In the genomic region with DNA sequence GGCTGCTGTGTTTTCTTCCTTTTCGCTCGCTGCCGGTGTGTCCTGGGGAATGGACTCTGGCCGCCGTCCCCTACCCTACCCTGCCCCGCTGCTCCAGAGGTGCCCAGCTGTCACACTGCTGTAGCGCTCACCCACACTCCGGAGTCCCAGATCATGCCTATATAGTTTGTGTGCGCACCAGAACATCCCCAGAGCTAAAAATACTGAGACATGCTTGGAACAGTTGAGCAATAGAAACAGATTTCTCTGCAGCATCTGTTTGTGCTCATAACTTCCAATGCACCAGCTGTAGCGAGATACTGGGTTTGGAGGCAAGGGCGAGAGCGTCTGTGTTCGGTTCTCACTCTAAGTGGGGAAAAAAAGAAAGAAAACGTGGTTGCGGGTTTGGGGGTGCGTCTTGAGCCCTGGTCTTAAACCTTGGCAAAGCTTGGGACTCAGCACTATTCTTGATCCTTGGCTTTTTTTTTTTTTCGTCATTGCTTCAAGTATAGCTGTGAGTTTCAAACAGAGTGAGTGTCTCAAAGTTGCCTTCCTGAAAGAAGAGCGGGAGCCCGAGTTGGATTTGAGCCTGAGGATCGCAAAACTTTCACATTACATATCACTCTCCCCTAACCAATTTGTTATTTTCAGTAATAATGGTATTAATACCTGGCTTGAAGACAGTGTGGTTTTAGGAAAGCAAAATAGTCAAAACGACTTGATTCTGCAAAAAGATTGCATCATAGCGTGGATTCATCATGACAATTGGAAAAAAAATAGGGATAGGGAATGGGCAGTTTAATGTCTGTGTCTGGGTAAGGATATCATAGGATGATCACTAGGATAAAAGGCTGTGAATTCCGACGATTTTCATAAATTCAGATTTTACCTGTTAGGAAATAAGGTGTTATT, we compare ENCODE assay signal across 8 cellular contexts. TPM values are rescaled to one million over a fixed set of nuclear protein-coding genes. Genes with fewer than 3 reads are reported as not detected.
DNase-seq lines count a peak whose midpoint lies in the region; ATAC-seq and TF ChIP-seq lines count a peak whose summit lies in the region.

No MANE protein-coding gene starts in this region.

- H3K9me1 ChIP-seq in IMR-90 (ENCODE audit: insufficient read depth, low read length): no peaks in the 10 kb centered on the region

- TSS peak; percentile 77 for BruUV-seq in IMR-90 (replicated peaks; lab: Mats Ljungman, UMichigan)

- peaks cover under 1% of the 10 kb centered on the region; the same call in 1 of the 2 replicates for H3K9me3 ChIP-seq in IMR-90 (ENCODE audit: control insufficient read depth, insufficient read depth, low read length)
- H3K9me3 ChIP-seq in spleen: no peaks in the 10 kb centered on the region

- no peak overlapping the region for H2AK9ac ChIP-seq in IMR-90 (replicated peaks; ENCODE audit: low read depth, low read length, poor library complexity)

- no peaks in the 10 kb centered on the region for H3K4me1 ChIP-seq in IMR-90 (ENCODE audit: control insufficient read depth, insufficient read depth, low read length)
- peaks cover 0 to 68% (median 24%) of the 10 kb centered on the region in 6 donors for H3K4me1 ChIP-seq in spleen

- no peak overlapping the region for H3K56ac ChIP-seq in IMR-90 (ENCODE audit: extremely low read depth, insufficient read depth, low read length)

- no peak overlapping the region for H3K4ac ChIP-seq in IMR-90 (ENCODE audit: low read depth, low read length)

- H3K36me3 Mint-ChIP-seq in CD14-positive monocyte: peaks cover 6 to 11% of the 10 kb centered on the region in 2 donors

- in situ Hi-C loops in IMR-90 (cut with MboI; ENCODE audit: low sequenced_read_pairs): loop anchor here (10.0 kb wide), 1 partner anchor 385 kb away; no protein-coding TSS in a partner anchor

- no peak overlapping the region for H4K5ac ChIP-seq in IMR-90 (ENCODE audit: low read depth, low read length)

- POLR2A ChIA-PET in IMR-90 (lab: Charles Lee; ENCODE audit: unreplicated experiment): interaction anchor here (1.7 kb wide), 1 partner anchor 563 kb away, joined by 4 read pairs; no protein-coding TSS in a partner anchor

- TF ChIP-seq CTCF in CD14-positive monocyte (IDR thresholded peaks at IDR 0.05): no peak
- no peak for TF ChIP-seq CTCF in IMR-90 (conservative IDR thresholded peaks at IDR 0.05; ENCODE audit: low read depth, low read length)
- no peak for TF ChIP-seq CTCF in spleen (IDR thresholded peaks at IDR 0.05 in 8 of 11, conservative IDR thresholded peaks at IDR 0.05 in 3 of 11)

- no CpG with 5 or more reads among the region's 24 CpGs for WGBS in IMR-90 (ENCODE audit: extremely low coverage in 2 of 2, insufficient read length in 1 of 2), 2 experiments
- 9 to 13% (median 11%) methylated on average over 23 to 24 of the region's 24 CpGs for WGBS in spleen, 5 donors

- H3K27ac Mint-ChIP-seq in CD14-positive monocyte: peak overlapping the region; percentile 86 to 96 (median 93)

- no peaks in the 10 kb centered on the region for H4K20me1 ChIP-seq in IMR-90 (ENCODE audit: insufficient read depth, low read length)

- no peak overlapping the region for H4K91ac ChIP-seq in IMR-90 (ENCODE audit: insufficient read depth, low read depth, low read length)

- no peak overlapping the region for H2AK5ac ChIP-seq in IMR-90 (ENCODE audit: low read depth, low read length)

- TF ChIP-seq POLR2A in IMR-90 (IDR thresholded peaks at IDR 0.05; ENCODE audit: low read depth, low read length) (no peak), spleen (IDR thresholded peaks at IDR 0.05) (no peak)

- peak overlapping the region; percentile 20; the same call in 1 of the 2 replicates for H3K14ac ChIP-seq in IMR-90 (replicated peaks; ENCODE audit: low read depth, low read length)

- peaks cover 60% of the 10 kb centered on the region for H3K4me1 Mint-ChIP-seq in CD14-positive monocyte

- intact Hi-C loops in CD14-positive monocyte (cut with micrococcal nuclease) (loop anchor here in 1 of 2 donors (2.0 kb wide), 1 partner anchor 125 kb away; no protein-coding TSS in a partner anchor), IMR-90 (cut with micrococcal nuclease) (loop anchor here (2.0 to 10.0 kb wide), 6 partner anchors 237 to 843 kb away; a partner anchor contains a TSS), spleen (cut with DNase I; ENCODE audit: low total_unique reads) (no loop called here)

- H3K23ac ChIP-seq in IMR-90 (ENCODE audit: low read depth, low read length): no peak overlapping the region; the same call in 1 of the 2 replicates

- H3K9me3 Mint-ChIP-seq in CD14-positive monocyte: peaks cover 0 to 3% (median 1%) of the 10 kb centered on the region in 7 donors

- DNase-seq in CD14-positive monocyte (ENCODE audit: low spot score): no peak
- DNase-seq in IMR-90: peak; percentile 55
- DNase-seq in astrocyte of the hippocampus (ENCODE audit: low read depth, low spot score): peak; percentile 55
- peak; percentile 70 for DNase-seq in iris pigment epithelial cell (ENCODE audit: low read depth)
- no peak for DNase-seq in spleen
- DNase-seq in NCI-H187 (lab: John Stamatoyannopoulos, UW): no peak
- no peak for DNase-seq in T1000 (lab: John Stamatoyannopoulos, UW)
- DNase-seq in H4 (ENCODE audit: low spot score): no peak

- peak overlapping the region; percentile 96 to 100 for H3K4me3 Mint-ChIP-seq in CD14-positive monocyte

- no peak overlapping the region for H4K8ac ChIP-seq in IMR-90 (ENCODE audit: low read depth in 2 of 2, low read length in 2 of 2)

- no peak overlapping the region for H2BK5ac ChIP-seq in IMR-90 (ENCODE audit: low read depth, low read length, poor library complexity, severe bottlenecking)

- ATAC-seq in IMR-90 (ENCODE audit: low read depth): peak; percentile 28

- H3K36me3 ChIP-seq in IMR-90 (ENCODE audit: control insufficient read depth, insufficient read depth, low read length) (peaks cover 2% of the 10 kb centered on the region; the same call in 1 of the 2 replicates), spleen (peaks cover 0 to 6% (median 0%) of the 10 kb centered on the region in 6 donors)

- no peak overlapping the region for H2BK120ac ChIP-seq in IMR-90 (ENCODE audit: low read depth, low read length)

- H3K27me3 Mint-ChIP-seq in CD14-positive monocyte (ENCODE audit: low read depth in 3 of 3): peaks cover 0 to 2% (median 0%) of the 10 kb centered on the region in 3 donors

- H3K79me1 ChIP-seq in IMR-90 (ENCODE audit: low read depth in 1 of 2, low read length in 2 of 2): no peaks in the 10 kb centered on the region

- H3K18ac ChIP-seq in IMR-90 (ENCODE audit: low read depth, low read length): no peak overlapping the region; the same call in 1 of the 2 replicates

- no peaks in the 10 kb centered on the region for H3K27me3 ChIP-seq in IMR-90 (ENCODE audit: control insufficient read depth, insufficient read depth, low read length)
- peaks cover 0 to 77% (median 5%) of the 10 kb centered on the region in 7 donors for H3K27me3 ChIP-seq in spleen (replicated peaks in 1 of 7)

- no peak overlapping the region for H2BK20ac ChIP-seq in IMR-90 (ENCODE audit: low read depth, low read length)

- dilution Hi-C loops in IMR-90 (cut with HindIII; ENCODE audit: low sequenced_read_pairs, unreplicated experiment): no loop called here

- peak overlapping the region; percentile 86 for H2AFZ ChIP-seq in IMR-90 (replicated peaks; ENCODE audit: low read length, poor library complexity)

- H3K27ac ChIP-seq in IMR-90 (ENCODE audit: insufficient read depth, low read length) (peak overlapping the region; percentile 75), spleen (peak overlapping the region in 6 of 8 donors; percentile 83 to 97 (median 91))

- peak overlapping the region; percentile 73 for H3K4me3 ChIP-seq in IMR-90 (ENCODE audit: insufficient read depth, low read depth, low read length)
- peak overlapping the region; percentile 35 to 80 (median 56) for H3K4me3 ChIP-seq in spleen

- H3K9ac ChIP-seq in IMR-90 (ENCODE audit: low read depth, low read length): peak overlapping the region; percentile 82

- CTCF ChIA-PET in IMR-90 (lab: Yijun Ruan, JAX): interaction anchor here (0.6 to 0.8 kb wide), 3 partner anchors 563 to 1644 kb away, joined by 3 to 6 read pairs (median 4); no protein-coding TSS in a partner anchor

- peak overlapping the region; percentile 84 for H3K4me2 ChIP-seq in IMR-90 (ENCODE audit: low read depth, low read length)

- TF ChIP-seq RAD21 in IMR-90 (IDR thresholded peaks at IDR 0.05; ENCODE audit: low read length): no peak

- H2BK15ac ChIP-seq in IMR-90 (ENCODE audit: low read depth, low read length): no peak overlapping the region

TF ChIP-seq in IMR-90, 13 proteins besides CTCF, POLR2A, EP300 and RAD21:
- peak; percentile 90 for TF ChIP-seq CEBPB (IDR thresholded peaks at IDR 0.05; ENCODE audit: low read depth, low read length)
- no peak for TF ChIP-seq SMC3 (IDR thresholded peaks at IDR 0.05; ENCODE audit: low read depth, low read length)
TF ChIP-seq in IMR-90: peak in this region for 1.

RNA-seq across cellular contexts. Expression of a gene that starts 0.6 kb away (rescaled TPM):
- polyA plus RNA-seq in CD14-positive monocyte: 1 to 10 TPM in 1 of 2 donors, under 1 TPM in 1; 0.37 to 2.0 TPM
- total RNA-seq in IMR-90 (2012; rRNA removed): 5.8 and 8.6 TPM in 2 replicates
- 0.33 and 0.55 TPM in 2 replicates for polyA plus RNA-seq in IMR-90 (2012; rRNA removed)
- 0.37 and 0.51 TPM in 2 replicates for polyA plus RNA-seq in IMR-90 (2012; cell fraction: cytosol; rRNA removed)
- 0.21 and 1.1 TPM in 2 replicates for polyA plus RNA-seq in IMR-90 (2012; cell fraction: nucleus; rRNA removed; ENCODE audit: low replicate concordance)
- total RNA-seq in spleen: 10 to 100 TPM; 19.1 to 34.1 (median 25.0) TPM
- polyA plus RNA-seq in spleen: 1 to 10 TPM in 2 of 3 donors, under 1 TPM in 1; 0.91 to 2.3 (median 1.0) TPM
- 0.12 TPM in 1 of 2 replicates, not detected in the other for total RNA-seq in H4 (2014; rRNA removed; shearing (Covaris generic))

Comparison
In these comparisons a context has a peak if more than half of its experiments do, and no peak if none do; other contexts are left out.
1. DNase-seq: peak in IMR-90 (single experiment), astrocyte of the hippocampus (single experiment) and iris pigment epithelial cell (single experiment); none in CD14-positive monocyte (single experiment), spleen (single experiment), NCI-H187 (0 of 2), T1000 (single experiment) and H4 (single experiment).